Comparison of ENCODE assay signal across 20 cellular contexts in the genomic region with DNA sequence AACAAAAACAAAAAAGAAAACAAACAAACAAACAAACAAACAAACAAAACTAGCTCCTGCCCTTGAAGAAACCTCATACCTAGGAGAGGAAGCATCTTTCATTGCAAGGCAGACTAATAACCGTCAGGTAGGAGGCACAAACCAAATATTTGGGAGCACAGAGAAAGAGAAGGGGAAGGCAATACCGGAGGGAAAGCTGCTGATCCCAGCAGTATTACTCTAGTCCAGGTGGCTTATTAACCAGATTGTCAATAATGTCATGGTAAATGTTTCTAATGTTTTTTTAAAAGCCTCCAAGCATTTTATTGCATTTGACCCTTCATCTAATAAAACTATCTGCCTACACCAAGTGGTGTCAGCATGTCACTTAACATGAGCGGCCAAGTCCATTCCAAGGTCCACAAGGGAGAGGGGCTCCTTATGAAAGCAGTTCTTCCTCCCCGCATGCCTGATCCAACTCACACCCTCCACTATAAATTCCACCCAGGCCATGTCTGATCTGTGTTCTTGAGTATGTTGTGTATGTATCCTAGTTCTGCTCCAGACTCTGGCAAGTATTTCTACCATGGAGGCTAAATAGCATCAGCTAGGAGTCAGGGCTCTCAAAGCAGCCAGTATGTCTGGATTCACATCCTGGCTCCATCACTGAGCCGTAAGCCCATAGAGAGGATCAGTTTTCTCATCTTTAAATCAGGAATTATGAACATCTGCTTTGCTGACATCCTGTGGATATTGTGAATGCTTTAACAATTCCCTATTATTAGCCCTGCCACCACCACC.
DNase-seq lines count a peak whose midpoint lies in the region; ATAC-seq, FAIRE-seq and TF ChIP-seq lines count a peak whose summit lies in the region.
"Had no signal": no experiment of that assay in that cellular context is flagged by ENCODE, and none has a peak within 500 bp of the region (broad histone marks: within the 10 kb centered on the region; RNA-seq: fewer than 3 reads in every experiment).

No MANE protein-coding gene starts in this region.

- no peaks in the 10 kb centered on the region for H3K9me3 Mint-ChIP-seq in nephron progenitor cell
- no peaks in the 10 kb centered on the region for H3K9me3 Mint-ChIP-seq in WTC11
- H3K9me3 Mint-ChIP-seq: HFFc6 had no signal

- DNase-seq in NCI-H82 (lab: John Stamatoyannopoulos, UW) (peak; percentile 3), NCI-H82 treated with DMSO at 0.1 percent for 48 hours (lab: John Stamatoyannopoulos, UW; ENCODE audit: unreplicated experiment) (no peak), hepatocyte (ENCODE audit: low spot score) (peak; percentile 48), nephron progenitor cell (no peak), small intestine (peak; percentile 3), WTC11 (ENCODE audit: low spot score) (no peak)
- DNase-seq in activated CD4-positive, alpha-beta T cell treated with anti-CD3 and anti-CD28 coated beads for 1 hour: no peak
- DNase-seq: 8988T; Calu3; CD8-positive, alpha-beta T cell; DND-41; EL; GOT3; H7; HFFc6 had no signal

- H3K4me1 ChIP-seq in hepatocyte (ENCODE audit: insufficient read depth) (peaks cover 8% of the 10 kb centered on the region), small intestine (ENCODE audit: control insufficient read depth in 2 of 2, insufficient read depth in 1 of 2, low read depth in 1 of 2, low read length in 1 of 2) (no peaks in the 10 kb centered on the region)
- H3K4me1 ChIP-seq: BLaER1 treated with 17β-estradiol and CSF1 and Interleukin-3, amounts not matched to agents 10 nM and 100 nM had no signal

- ATAC-seq in WTC11: no peak
- ATAC-seq: CD8-positive, alpha-beta T cell; GM12878; HCT116 had no signal

- H3K27ac Mint-ChIP-seq in nephron progenitor cell: peak overlapping the region; percentile 30
- no peak overlapping the region for H3K27ac Mint-ChIP-seq in WTC11
- H3K27ac Mint-ChIP-seq: B cell; CD8-positive, alpha-beta T cell; HFFc6 had no signal

- H3K36me3 Mint-ChIP-seq in nephron progenitor cell (ENCODE audit: low read depth): no peaks in the 10 kb centered on the region
- H3K36me3 Mint-ChIP-seq in WTC11: no peaks in the 10 kb centered on the region
- H3K36me3 Mint-ChIP-seq: CD8-positive, alpha-beta T cell had no signal

- H3K9me3 ChIP-seq in hepatocyte (ENCODE audit: low read depth): no peaks in the 10 kb centered on the region
- no peaks in the 10 kb centered on the region for H3K9me3 ChIP-seq in small intestine (ENCODE audit: control insufficient read depth, low read depth)

- H4K20me1 ChIP-seq in hepatocyte (ENCODE audit: insufficient read depth, poor library complexity, severe bottlenecking): no peaks in the 10 kb centered on the region
- H4K20me1 ChIP-seq: BLaER1 treated with 17β-estradiol and CSF1 and Interleukin-3, amounts not matched to agents 10 nM and 100 nM had no signal

- H3K36me3 ChIP-seq in hepatocyte (replicated peaks; ENCODE audit: insufficient read depth, low read depth) (no peaks in the 10 kb centered on the region), small intestine (ENCODE audit: control insufficient read depth in 2 of 2, insufficient read depth in 2 of 2, low read length in 2 of 2) (no peaks in the 10 kb centered on the region)
- H3K36me3 ChIP-seq: BLaER1 treated with 17β-estradiol and CSF1 and Interleukin-3, amounts not matched to agents 10 nM and 100 nM had no signal

- H3K4me3 Mint-ChIP-seq in nephron progenitor cell (no peak overlapping the region), WTC11 (no peak overlapping the region)
- H3K4me3 Mint-ChIP-seq: B cell; CD8-positive, alpha-beta T cell; HFFc6 had no signal

- H2AFZ ChIP-seq in hepatocyte: no peak overlapping the region

- CTCF ChIA-PET in WTC11 (lab: Charles Lee): no interaction called here

- H3K4me3 ChIP-seq in hepatocyte (no peak overlapping the region), small intestine (ENCODE audit: low read depth in 1 of 2, low read length in 2 of 2) (no peak overlapping the region)
- H3K4me3 ChIP-seq: BLaER1 treated with 17β-estradiol and CSF1 and Interleukin-3, amounts not matched to agents 10 nM and 100 nM; GM12878 had no signal

- no peaks in the 10 kb centered on the region for H3K9me2 ChIP-seq in hepatocyte (replicated peaks; ENCODE audit: insufficient read depth)

- H3K27me3 Mint-ChIP-seq in nephron progenitor cell (ENCODE audit: low read depth, poor library complexity) (peaks cover 23% of the 10 kb centered on the region), WTC11 (ENCODE audit: low read depth) (peaks cover 6% of the 10 kb centered on the region)
- H3K27me3 Mint-ChIP-seq: B cell had no signal

- POLR2A ChIA-PET in WTC11 (lab: Charles Lee): no interaction called here

- 58% methylated on average over 5 of the region's 5 CpGs for WGBS in hepatocyte (ENCODE audit: low lambda C conversion rate, missing lambda C conversion rate)
- WGBS in small intestine, 3 donors: 27 to 67% (median 43%) methylated on average over 5 of the region's 5 CpGs

- peak overlapping the region; percentile 67 for H3K27ac ChIP-seq in hepatocyte
- H3K27ac ChIP-seq in small intestine (ENCODE audit: low read depth in 1 of 2, low read length in 1 of 2): no peak overlapping the region
- H3K27ac ChIP-seq: BLaER1 treated with 17β-estradiol and CSF1 and Interleukin-3, amounts not matched to agents 10 nM and 100 nM; HL-60 had no signal

- H3K4me2 ChIP-seq in hepatocyte: peak overlapping the region; percentile 22
- H3K4me2 ChIP-seq: BLaER1 treated with 17β-estradiol and CSF1 and Interleukin-3, amounts not matched to agents 10 nM and 100 nM had no signal

- no peaks in the 10 kb centered on the region for H3K79me2 ChIP-seq in hepatocyte

- TF ChIP-seq CTCF in hepatocyte (IDR thresholded peaks at IDR 0.05; ENCODE audit: poor library complexity) (no peak), nephron progenitor cell (IDR thresholded peaks at IDR 0.05) (no peak), WTC11 (IDR thresholded peaks at IDR 0.05) (no peak)

- H3K4me1 Mint-ChIP-seq in nephron progenitor cell (peaks cover 4% of the 10 kb centered on the region), WTC11 (peaks cover 6% of the 10 kb centered on the region; the same call in 1 of the 2 replicates)
- H3K4me1 Mint-ChIP-seq: B cell had no signal

- H3K27me3 ChIP-seq in hepatocyte (no peaks in the 10 kb centered on the region), small intestine (ENCODE audit: control insufficient read depth in 2 of 2, insufficient read depth in 2 of 2, low read length in 2 of 2) (no peaks in the 10 kb centered on the region)
- H3K27me3 ChIP-seq: BLaER1 treated with 17β-estradiol and CSF1 and Interleukin-3, amounts not matched to agents 10 nM and 100 nM had no signal

- FAIRE-seq in small intestine (lab: Jason Lieb, UNC): no peak
- FAIRE-seq: GM12878 had no signal

TF ChIP-seq in WTC11, 78 proteins besides CTCF, POLR2A, EP300 and RAD21 (continues in another document):
- TF ChIP-seq, protein P1, sequence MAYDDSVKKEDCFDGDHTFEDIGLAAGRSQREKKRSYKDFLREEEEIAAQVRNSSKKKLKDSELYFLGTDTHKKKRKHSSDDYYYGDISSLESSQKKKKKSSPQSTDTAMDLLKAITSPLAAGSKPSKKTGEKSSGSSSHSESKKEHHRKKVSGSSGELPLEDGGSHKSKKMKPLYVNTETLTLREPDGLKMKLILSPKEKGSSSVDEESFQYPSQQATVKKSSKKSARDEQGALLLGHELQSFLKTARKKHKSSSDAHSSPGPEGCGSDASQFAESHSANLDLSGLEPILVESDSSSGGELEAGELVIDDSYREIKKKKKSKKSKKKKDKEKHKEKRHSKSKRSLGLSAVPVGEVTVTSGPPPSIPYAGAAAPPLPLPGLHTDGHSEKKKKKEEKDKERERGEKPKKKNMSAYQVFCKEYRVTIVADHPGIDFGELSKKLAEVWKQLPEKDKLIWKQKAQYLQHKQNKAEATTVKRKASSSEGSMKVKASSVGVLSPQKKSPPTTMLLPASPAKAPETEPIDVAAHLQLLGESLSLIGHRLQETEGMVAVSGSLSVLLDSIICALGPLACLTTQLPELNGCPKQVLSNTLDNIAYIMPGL (CRISPR knock-in tag; IDR thresholded peaks at IDR 0.05): no peak
- no peak for TF ChIP-seq ZNF219 (CRISPR knock-in tag; IDR thresholded peaks at IDR 0.05; ENCODE audit: borderline replicate concordance)
- no peak for TF ChIP-seq PRRX2 (CRISPR knock-in tag; IDR thresholded peaks at IDR 0.05)
- TF ChIP-seq ESRRA (CRISPR knock-in tag; IDR thresholded peaks at IDR 0.05; ENCODE audit: borderline replicate concordance): no peak
- TF ChIP-seq, protein P2, sequence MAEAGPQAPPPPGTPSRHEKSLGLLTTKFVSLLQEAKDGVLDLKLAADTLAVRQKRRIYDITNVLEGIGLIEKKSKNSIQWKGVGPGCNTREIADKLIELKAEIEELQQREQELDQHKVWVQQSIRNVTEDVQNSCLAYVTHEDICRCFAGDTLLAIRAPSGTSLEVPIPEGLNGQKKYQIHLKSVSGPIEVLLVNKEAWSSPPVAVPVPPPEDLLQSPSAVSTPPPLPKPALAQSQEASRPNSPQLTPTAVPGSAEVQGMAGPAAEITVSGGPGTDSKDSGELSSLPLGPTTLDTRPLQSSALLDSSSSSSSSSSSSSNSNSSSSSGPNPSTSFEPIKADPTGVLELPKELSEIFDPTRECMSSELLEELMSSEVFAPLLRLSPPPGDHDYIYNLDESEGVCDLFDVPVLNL (CRISPR knock-in tag; IDR thresholded peaks at IDR 0.05; ENCODE audit: borderline replicate concordance, low read depth): no peak
- no peak for TF ChIP-seq FOXJ3 (CRISPR knock-in tag; IDR thresholded peaks at IDR 0.05; ENCODE audit: borderline replicate concordance)
- TF ChIP-seq, protein P3, sequence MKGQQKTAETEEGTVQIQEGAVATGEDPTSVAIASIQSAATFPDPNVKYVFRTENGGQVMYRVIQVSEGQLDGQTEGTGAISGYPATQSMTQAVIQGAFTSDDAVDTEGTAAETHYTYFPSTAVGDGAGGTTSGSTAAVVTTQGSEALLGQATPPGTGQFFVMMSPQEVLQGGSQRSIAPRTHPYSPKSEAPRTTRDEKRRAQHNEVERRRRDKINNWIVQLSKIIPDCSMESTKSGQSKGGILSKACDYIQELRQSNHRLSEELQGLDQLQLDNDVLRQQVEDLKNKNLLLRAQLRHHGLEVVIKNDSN (CRISPR knock-in tag; IDR thresholded peaks at IDR 0.05): no peak
- no peak for TF ChIP-seq TEAD1 (CRISPR knock-in tag; IDR thresholded peaks at IDR 0.05)
- TF ChIP-seq ZNF671 (CRISPR knock-in tag; IDR thresholded peaks at IDR 0.05): no peak
- TF ChIP-seq, protein P4, sequence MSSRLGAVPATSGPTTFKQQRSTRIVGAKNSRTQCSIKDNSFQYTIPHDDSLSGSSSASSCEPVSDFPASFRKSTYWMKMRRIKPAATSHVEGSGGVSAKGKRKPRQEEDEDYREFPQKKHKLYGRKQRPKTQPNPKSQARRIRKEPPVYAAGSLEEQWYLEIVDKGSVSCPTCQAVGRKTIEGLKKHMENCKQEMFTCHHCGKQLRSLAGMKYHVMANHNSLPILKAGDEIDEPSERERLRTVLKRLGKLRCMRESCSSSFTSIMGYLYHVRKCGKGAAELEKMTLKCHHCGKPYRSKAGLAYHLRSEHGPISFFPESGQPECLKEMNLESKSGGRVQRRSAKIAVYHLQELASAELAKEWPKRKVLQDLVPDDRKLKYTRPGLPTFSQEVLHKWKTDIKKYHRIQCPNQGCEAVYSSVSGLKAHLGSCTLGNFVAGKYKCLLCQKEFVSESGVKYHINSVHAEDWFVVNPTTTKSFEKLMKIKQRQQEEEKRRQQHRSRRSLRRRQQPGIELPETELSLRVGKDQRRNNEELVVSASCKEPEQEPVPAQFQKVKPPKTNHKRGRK (CRISPR knock-in tag; IDR thresholded peaks at IDR 0.05; ENCODE audit: borderline replicate concordance): no peak

Comparison
In these comparisons a context has a peak if more than half of its experiments do, and no peak if none do; other contexts are left out.
1. DNase-seq: peak in NCI-H82 (single experiment), hepatocyte (single experiment) and small intestine (single experiment); none in NCI-H82 treated with DMSO at 0.1 percent for 48 hours (single experiment), nephron progenitor cell (single experiment), activated CD4-positive, alpha-beta T cell treated with anti-CD3 and anti-CD28 coated beads for 1 hour (single experiment) and WTC11 (single experiment).